ENCODE assay signal across 9 cellular contexts in genomic region chr2:16401761-16402300, GRCh38.
"Had no signal": no experiment of that assay in that cellular context is flagged by ENCODE, and none has a peak within 500 bp of the region (broad histone marks: within the 10 kb centered on the region; RNA-seq: fewer than 3 reads in every experiment).

No MANE protein-coding gene starts in this region.

- H3K9me3 Mint-ChIP-seq: H9, IgD-negative memory B cell had no signal

- H3K36me3 Mint-ChIP-seq: IgD-negative memory B cell had no signal

- H3K4me1 Mint-ChIP-seq: IgD-negative memory B cell had no signal

- DNase-seq: GM23248, GOT3, H9, HCEC 1CT, KBM-7 had no signal

- H3K4me3 ChIP-seq: GM23248 had no signal

- FAIRE-seq: H54, HTR-8/SVneo had no signal

- H2AFZ ChIP-seq: GM23248 had no signal

- H3K9ac ChIP-seq: GM23248, KMS-11 had no signal

- H3K4me2 ChIP-seq: KMS-11 had no signal

- H3K4me3 Mint-ChIP-seq: H9, IgD-negative memory B cell had no signal

- H3K27ac ChIP-seq: GM23248, KMS-11 had no signal

- H3K27ac Mint-ChIP-seq: IgD-negative memory B cell had no signal
